Comparison of ENCODE assay signal across 1 cellular context in the genomic region with DNA sequence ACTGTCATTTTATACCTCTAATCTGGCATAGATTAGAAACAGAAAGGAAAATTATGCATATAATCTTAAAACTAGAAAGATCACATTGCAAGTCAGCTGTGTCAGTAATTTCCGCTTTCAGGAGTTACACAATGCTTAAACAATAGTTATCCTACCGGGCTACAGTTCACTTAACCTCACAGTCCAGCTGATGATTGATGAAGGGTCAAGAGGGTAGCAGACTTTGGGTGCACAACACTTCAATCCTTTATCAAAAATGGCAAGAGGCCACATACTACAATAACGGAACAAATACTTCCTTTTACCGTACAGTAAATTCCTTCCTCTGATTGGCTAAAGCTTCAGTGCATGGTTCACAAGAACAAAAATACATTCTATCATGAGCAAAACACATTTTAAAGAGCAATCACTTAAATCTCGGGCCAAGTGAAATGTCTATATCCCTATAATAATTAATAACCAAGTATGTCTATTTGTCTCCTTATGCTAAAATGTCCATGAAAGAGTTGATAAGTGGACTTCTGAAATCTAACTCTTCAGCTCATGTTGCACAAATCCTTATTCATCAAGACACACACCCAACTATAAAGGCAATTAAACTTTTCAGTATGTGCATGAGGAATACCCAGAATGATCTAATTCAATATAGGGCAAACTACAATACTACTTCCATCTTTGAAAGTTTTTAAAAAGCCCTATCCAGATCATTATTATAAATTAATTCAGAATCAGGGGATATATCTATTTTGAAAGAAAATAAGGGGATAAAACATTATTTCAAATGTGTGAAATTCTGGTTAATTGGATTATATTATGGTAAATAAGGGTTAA.
TF ChIP-seq lines count a peak whose summit lies in the region.

No MANE protein-coding gene starts in this region.

TF ChIP-seq in HepG2, 621 proteins besides CTCF, POLR2A, EP300 and RAD21 (continued from another document and continues in another):
- TF ChIP-seq, protein P1, sequence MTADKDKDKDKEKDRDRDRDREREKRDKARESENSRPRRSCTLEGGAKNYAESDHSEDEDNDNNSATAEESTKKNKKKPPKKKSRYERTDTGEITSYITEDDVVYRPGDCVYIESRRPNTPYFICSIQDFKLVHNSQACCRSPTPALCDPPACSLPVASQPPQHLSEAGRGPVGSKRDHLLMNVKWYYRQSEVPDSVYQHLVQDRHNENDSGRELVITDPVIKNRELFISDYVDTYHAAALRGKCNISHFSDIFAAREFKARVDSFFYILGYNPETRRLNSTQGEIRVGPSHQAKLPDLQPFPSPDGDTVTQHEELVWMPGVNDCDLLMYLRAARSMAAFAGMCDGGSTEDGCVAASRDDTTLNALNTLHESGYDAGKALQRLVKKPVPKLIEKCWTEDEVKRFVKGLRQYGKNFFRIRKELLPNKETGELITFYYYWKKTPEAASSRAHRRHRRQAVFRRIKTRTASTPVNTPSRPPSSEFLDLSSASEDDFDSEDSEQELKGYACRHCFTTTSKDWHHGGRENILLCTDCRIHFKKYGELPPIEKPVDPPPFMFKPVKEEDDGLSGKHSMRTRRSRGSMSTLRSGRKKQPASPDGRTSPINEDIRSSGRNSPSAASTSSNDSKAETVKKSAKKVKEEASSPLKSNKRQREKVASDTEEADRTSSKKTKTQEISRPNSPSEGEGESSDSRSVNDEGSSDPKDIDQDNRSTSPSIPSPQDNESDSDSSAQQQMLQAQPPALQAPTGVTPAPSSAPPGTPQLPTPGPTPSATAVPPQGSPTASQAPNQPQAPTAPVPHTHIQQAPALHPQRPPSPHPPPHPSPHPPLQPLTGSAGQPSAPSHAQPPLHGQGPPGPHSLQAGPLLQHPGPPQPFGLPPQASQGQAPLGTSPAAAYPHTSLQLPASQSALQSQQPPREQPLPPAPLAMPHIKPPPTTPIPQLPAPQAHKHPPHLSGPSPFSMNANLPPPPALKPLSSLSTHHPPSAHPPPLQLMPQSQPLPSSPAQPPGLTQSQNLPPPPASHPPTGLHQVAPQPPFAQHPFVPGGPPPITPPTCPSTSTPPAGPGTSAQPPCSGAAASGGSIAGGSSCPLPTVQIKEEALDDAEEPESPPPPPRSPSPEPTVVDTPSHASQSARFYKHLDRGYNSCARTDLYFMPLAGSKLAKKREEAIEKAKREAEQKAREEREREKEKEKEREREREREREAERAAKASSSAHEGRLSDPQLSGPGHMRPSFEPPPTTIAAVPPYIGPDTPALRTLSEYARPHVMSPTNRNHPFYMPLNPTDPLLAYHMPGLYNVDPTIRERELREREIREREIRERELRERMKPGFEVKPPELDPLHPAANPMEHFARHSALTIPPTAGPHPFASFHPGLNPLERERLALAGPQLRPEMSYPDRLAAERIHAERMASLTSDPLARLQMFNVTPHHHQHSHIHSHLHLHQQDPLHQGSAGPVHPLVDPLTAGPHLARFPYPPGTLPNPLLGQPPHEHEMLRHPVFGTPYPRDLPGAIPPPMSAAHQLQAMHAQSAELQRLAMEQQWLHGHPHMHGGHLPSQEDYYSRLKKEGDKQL (CRISPR knock-in tag; IDR thresholded peaks at IDR 0.05; ENCODE audit: low read depth): peak; percentile 41; the same call in 1 of the 2 replicates
- TF ChIP-seq ZFX (CRISPR knock-in tag; IDR thresholded peaks at IDR 0.05; ENCODE audit: low read depth): no peak
- TF ChIP-seq ZNF10 (CRISPR knock-in tag; IDR thresholded peaks at IDR 0.05; ENCODE audit: borderline replicate concordance, low read depth): no peak
- no peak for TF ChIP-seq ZZZ3 (CRISPR knock-in tag; IDR thresholded peaks at IDR 0.05; ENCODE audit: borderline replicate concordance)
- TF ChIP-seq ZNF556 (CRISPR knock-in tag; IDR thresholded peaks at IDR 0.05; ENCODE audit: borderline replicate concordance): peak; percentile 59; the same call in 1 of the 2 replicates
- TF ChIP-seq, protein P2, sequence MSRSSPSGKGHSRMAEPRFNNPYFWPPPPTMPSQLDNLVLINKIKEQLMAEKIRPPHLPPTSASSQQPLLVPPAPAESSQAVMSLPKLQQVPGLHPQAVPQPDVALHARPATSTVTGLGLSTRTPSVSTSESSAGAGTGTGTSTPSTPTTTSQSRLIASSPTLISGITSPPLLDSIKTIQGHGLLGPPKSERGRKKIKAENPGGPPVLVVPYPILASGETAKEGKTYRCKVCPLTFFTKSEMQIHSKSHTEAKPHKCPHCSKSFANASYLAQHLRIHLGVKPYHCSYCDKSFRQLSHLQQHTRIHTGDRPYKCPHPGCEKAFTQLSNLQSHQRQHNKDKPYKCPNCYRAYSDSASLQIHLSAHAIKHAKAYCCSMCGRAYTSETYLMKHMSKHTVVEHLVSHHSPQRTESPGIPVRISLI (CRISPR knock-in tag; IDR thresholded peaks at IDR 0.05; ENCODE audit: borderline replicate concordance): peak; percentile 38; the same call in 1 of the 2 replicates
- TF ChIP-seq ZBTB21 (CRISPR knock-in tag; IDR thresholded peaks at IDR 0.05): peak; percentile 49; the same call in 1 of the 2 replicates
- no peak for TF ChIP-seq ZNF225 (CRISPR knock-in tag; IDR thresholded peaks at IDR 0.05)
- TF ChIP-seq ZC3H13 (CRISPR knock-in tag; IDR thresholded peaks at IDR 0.05): no peak
- peak; percentile 89 for TF ChIP-seq PHF21A (CRISPR knock-in tag; IDR thresholded peaks at IDR 0.05)
- TF ChIP-seq, protein P3, sequence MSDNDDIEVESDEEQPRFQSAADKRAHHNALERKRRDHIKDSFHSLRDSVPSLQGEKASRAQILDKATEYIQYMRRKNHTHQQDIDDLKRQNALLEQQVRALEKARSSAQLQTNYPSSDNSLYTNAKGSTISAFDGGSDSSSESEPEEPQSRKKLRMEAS (IDR thresholded peaks at IDR 0.05): peak; percentile 47
- TF ChIP-seq JUND (CRISPR knock-in tag; IDR thresholded peaks at IDR 0.05): no peak
- no peak for TF ChIP-seq KLF13 (CRISPR knock-in tag; IDR thresholded peaks at IDR 0.05)
- TF ChIP-seq CBX2 (IDR thresholded peaks at IDR 0.05; ENCODE audit: low read depth, low read length): no peak
- TF ChIP-seq CBX2 (CRISPR knock-in tag; IDR thresholded peaks at IDR 0.05; ENCODE audit: low read depth): no peak
- no peak for TF ChIP-seq ZNF850 (CRISPR knock-in tag; conservative IDR thresholded peaks at IDR 0.05)
- TF ChIP-seq, protein P4, sequence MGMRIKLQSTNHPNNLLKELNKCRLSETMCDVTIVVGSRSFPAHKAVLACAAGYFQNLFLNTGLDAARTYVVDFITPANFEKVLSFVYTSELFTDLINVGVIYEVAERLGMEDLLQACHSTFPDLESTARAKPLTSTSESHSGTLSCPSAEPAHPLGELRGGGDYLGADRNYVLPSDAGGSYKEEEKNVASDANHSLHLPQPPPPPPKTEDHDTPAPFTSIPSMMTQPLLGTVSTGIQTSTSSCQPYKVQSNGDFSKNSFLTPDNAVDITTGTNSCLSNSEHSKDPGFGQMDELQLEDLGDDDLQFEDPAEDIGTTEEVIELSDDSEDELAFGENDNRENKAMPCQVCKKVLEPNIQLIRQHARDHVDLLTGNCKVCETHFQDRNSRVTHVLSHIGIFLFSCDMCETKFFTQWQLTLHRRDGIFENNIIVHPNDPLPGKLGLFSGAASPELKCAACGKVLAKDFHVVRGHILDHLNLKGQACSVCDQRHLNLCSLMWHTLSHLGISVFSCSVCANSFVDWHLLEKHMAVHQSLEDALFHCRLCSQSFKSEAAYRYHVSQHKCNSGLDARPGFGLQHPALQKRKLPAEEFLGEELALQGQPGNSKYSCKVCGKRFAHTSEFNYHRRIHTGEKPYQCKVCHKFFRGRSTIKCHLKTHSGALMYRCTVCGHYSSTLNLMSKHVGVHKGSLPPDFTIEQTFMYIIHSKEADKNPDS (CRISPR knock-in tag; IDR thresholded peaks at IDR 0.05): peak; percentile 48; the same call in 1 of the 2 replicates
- TF ChIP-seq, protein P5, sequence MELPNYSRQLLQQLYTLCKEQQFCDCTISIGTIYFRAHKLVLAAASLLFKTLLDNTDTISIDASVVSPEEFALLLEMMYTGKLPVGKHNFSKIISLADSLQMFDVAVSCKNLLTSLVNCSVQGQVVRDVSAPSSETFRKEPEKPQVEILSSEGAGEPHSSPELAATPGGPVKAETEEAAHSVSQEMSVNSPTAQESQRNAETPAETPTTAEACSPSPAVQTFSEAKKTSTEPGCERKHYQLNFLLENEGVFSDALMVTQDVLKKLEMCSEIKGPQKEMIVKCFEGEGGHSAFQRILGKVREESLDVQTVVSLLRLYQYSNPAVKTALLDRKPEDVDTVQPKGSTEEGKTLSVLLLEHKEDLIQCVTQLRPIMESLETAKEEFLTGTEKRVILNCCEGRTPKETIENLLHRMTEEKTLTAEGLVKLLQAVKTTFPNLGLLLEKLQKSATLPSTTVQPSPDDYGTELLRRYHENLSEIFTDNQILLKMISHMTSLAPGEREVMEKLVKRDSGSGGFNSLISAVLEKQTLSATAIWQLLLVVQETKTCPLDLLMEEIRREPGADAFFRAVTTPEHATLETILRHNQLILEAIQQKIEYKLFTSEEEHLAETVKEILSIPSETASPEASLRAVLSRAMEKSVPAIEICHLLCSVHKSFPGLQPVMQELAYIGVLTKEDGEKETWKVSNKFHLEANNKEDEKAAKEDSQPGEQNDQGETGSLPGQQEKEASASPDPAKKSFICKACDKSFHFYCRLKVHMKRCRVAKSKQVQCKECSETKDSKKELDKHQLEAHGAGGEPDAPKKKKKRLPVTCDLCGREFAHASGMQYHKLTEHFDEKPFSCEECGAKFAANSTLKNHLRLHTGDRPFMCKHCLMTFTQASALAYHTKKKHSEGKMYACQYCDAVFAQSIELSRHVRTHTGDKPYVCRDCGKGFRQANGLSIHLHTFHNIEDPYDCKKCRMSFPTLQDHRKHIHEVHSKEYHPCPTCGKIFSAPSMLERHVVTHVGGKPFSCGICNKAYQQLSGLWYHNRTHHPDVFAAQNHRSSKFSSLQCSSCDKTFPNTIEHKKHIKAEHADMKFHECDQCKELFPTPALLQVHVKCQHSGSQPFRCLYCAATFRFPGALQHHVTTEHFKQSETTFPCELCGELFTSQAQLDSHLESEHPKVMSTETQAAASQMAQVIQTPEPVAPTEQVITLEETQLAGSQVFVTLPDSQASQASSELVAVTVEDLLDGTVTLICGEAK (IDR thresholded peaks at IDR 0.05): no peak
- TF ChIP-seq, protein P5 (CRISPR knock-in tag; IDR thresholded peaks at IDR 0.05): no peak
- no peak for TF ChIP-seq ZNF720 (CRISPR knock-in tag; IDR thresholded peaks at IDR 0.05)
- TF ChIP-seq, protein P6, sequence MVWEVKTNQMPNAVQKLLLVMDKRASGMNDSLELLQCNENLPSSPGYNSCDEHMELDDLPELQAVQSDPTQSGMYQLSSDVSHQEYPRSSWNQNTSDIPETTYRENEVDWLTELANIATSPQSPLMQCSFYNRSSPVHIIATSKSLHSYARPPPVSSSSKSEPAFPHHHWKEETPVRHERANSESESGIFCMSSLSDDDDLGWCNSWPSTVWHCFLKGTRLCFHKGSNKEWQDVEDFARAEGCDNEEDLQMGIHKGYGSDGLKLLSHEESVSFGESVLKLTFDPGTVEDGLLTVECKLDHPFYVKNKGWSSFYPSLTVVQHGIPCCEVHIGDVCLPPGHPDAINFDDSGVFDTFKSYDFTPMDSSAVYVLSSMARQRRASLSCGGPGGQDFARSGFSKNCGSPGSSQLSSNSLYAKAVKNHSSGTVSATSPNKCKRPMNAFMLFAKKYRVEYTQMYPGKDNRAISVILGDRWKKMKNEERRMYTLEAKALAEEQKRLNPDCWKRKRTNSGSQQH (CRISPR knock-in tag; IDR thresholded peaks at IDR 0.05; ENCODE audit: low read depth): no peak
- TF ChIP-seq SRF (IDR thresholded peaks at IDR 0.05; ENCODE audit: low read depth, low read length): no peak; the same call in 1 of the 2 replicates
- peak; percentile 97 for TF ChIP-seq BCL6 (CRISPR knock-in tag; IDR thresholded peaks at IDR 0.05)
- peak; percentile 52; the same call in 1 of the 2 replicates for TF ChIP-seq ZNF747 (CRISPR knock-in tag; IDR thresholded peaks at IDR 0.05; ENCODE audit: borderline replicate concordance)
- TF ChIP-seq, protein P7, sequence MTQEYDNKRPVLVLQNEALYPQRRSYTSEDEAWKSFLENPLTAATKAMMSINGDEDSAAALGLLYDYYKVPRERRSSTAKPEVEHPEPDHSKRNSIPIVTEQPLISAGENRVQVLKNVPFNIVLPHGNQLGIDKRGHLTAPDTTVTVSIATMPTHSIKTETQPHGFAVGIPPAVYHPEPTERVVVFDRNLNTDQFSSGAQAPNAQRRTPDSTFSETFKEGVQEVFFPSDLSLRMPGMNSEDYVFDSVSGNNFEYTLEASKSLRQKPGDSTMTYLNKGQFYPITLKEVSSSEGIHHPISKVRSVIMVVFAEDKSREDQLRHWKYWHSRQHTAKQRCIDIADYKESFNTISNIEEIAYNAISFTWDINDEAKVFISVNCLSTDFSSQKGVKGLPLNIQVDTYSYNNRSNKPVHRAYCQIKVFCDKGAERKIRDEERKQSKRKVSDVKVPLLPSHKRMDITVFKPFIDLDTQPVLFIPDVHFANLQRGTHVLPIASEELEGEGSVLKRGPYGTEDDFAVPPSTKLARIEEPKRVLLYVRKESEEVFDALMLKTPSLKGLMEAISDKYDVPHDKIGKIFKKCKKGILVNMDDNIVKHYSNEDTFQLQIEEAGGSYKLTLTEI (CRISPR knock-in tag; conservative IDR thresholded peaks at IDR 0.05): no peak
- TF ChIP-seq YEATS2 (CRISPR knock-in tag; IDR thresholded peaks at IDR 0.05; ENCODE audit: borderline replicate concordance): peak; percentile 75; the same call in 1 of the 2 replicates
